In genomic region chr12:25089738-25090137, GRCh38 we compare ENCODE assay signal across 15 cellular contexts.
DNase-seq lines count a peak whose midpoint lies in the region; ATAC-seq and TF ChIP-seq lines count a peak whose summit lies in the region.
"Had no signal": no experiment of that assay in that cellular context is flagged by ENCODE, and none has a peak within 500 bp of the region (broad histone marks: within the 10 kb centered on the region; RNA-seq: fewer than 3 reads in every experiment).

No MANE protein-coding gene starts in this region.

- TF ChIP-seq CTCF in smooth muscle cell (IDR thresholded peaks at IDR 0.05; ENCODE audit: borderline replicate concordance, insufficient read depth, poor library complexity, severe bottlenecking) (no peak), Peyer's patch (IDR thresholded peaks at IDR 0.05) (no peak)

- H3K27me3 ChIP-seq in Karpas-422 (ENCODE audit: low read length) (no peaks in the 10 kb centered on the region), smooth muscle cell (ENCODE audit: low read depth) (no peaks in the 10 kb centered on the region), Peyer's patch (no peaks in the 10 kb centered on the region)

- H3F3A ChIP-seq in smooth muscle cell (ENCODE audit: low read depth), result no peaks in the 10 kb centered on the region

- H3K4me2 ChIP-seq in Karpas-422 (ENCODE audit: low read depth, low read length, poor library complexity, severe bottlenecking) (no peak overlapping the region), smooth muscle cell (no peak overlapping the region)

- H3K27ac Mint-ChIP-seq in activated naive CD8-positive, alpha-beta T cell treated with anti-CD3 and anti-CD28 coated beads, Interleukin-2, amount 10 ng/mL, durations not matched to agents 7 days and 5 days, result peak overlapping the region; percentile 1
- H3K27ac Mint-ChIP-seq in naive thymus-derived CD8-positive, alpha-beta T cell, result peak overlapping the region; percentile 13 to 82 (median 56)

- no peaks in the 10 kb centered on the region for H4K20me1 ChIP-seq in Karpas-422 (ENCODE audit: insufficient read depth, low read depth, low read length)
- H4K20me1 ChIP-seq in smooth muscle cell (ENCODE audit: low read depth), result no peaks in the 10 kb centered on the region

- H3K27ac ChIP-seq in Karpas-422 (ENCODE audit: low read length) (peak overlapping the region; percentile 12; the same call in 1 of the 2 replicates), smooth muscle cell (ENCODE audit: low read depth) (no peak overlapping the region), Peyer's patch (no peak overlapping the region)
- H3K27ac ChIP-seq: 22Rv1 had no signal

- H3K4me3 Mint-ChIP-seq in activated naive CD8-positive, alpha-beta T cell treated with anti-CD3 and anti-CD28 coated beads, Interleukin-2, amount 10 ng/mL, durations not matched to agents 7 days and 5 days, result no peak overlapping the region
- H3K4me3 Mint-ChIP-seq in naive thymus-derived CD8-positive, alpha-beta T cell, result no peak overlapping the region
- H3K4me3 Mint-ChIP-seq: neural crest cell had no signal

- no peak overlapping the region for H3K4me3 ChIP-seq in Karpas-422 (ENCODE audit: low read length)
- H3K4me3 ChIP-seq in smooth muscle cell, result no peak overlapping the region
- no peak overlapping the region for H3K4me3 ChIP-seq in Peyer's patch

- DNase-seq in DMS53 (lab: John Stamatoyannopoulos, UW), result peak; percentile 63
- no peak for DNase-seq in DMS53 treated with DMSO at 0.1 percent for 48 hours (lab: John Stamatoyannopoulos, UW; ENCODE audit: unreplicated experiment)
- no peak for DNase-seq in Karpas-422
- no peak for DNase-seq in activated naive CD8-positive, alpha-beta T cell treated with anti-CD3 and anti-CD28 coated beads, Interleukin-2, amount 10 ng/mL, durations not matched to agents 7 days and 5 days
- DNase-seq in naive thymus-derived CD8-positive, alpha-beta T cell, result no peak
- DNase-seq in smooth muscle cell (lab: John Stamatoyannopoulos, UW; ENCODE audit: unreplicated experiment), result no peak
- DNase-seq in Peyer's patch, result no peak
- DNase-seq in left ventricle myocardium superior, result no peak
- DNase-seq: DMS79; NCI-H1048; NCI-H774; stimulated activated naive CD4-positive, alpha-beta T cell treated with Interleukin-2 at 50 U/mL for 16 hours; T-helper 9 cell had no signal

- intact Hi-C loops in left ventricle myocardium superior (cut with micrococcal nuclease), result no loop called here

- no peak overlapping the region for H3K9ac ChIP-seq in Karpas-422 (ENCODE audit: low read length)
- no peak overlapping the region for H3K9ac ChIP-seq in smooth muscle cell (ENCODE audit: low read depth)

- peaks cover 89% of the 10 kb centered on the region for H3K36me3 ChIP-seq in Karpas-422 (ENCODE audit: insufficient read depth, low read length)
- H3K36me3 ChIP-seq in smooth muscle cell (ENCODE audit: low read depth), result no peaks in the 10 kb centered on the region
- no peaks in the 10 kb centered on the region for H3K36me3 ChIP-seq in Peyer's patch

- H3K9me3 Mint-ChIP-seq in activated naive CD8-positive, alpha-beta T cell treated with anti-CD3 and anti-CD28 coated beads, Interleukin-2, amount 10 ng/mL, durations not matched to agents 7 days and 5 days, result peaks cover 6% of the 10 kb centered on the region
- peaks cover 0 to 5% (median 0%) of the 10 kb centered on the region in 9 donors for H3K9me3 Mint-ChIP-seq in naive thymus-derived CD8-positive, alpha-beta T cell

- H3K9me3 ChIP-seq in Karpas-422 (ENCODE audit: low read length) (no peaks in the 10 kb centered on the region), smooth muscle cell (replicated peaks; ENCODE audit: low read depth) (no peaks in the 10 kb centered on the region), Peyer's patch (no peaks in the 10 kb centered on the region)

- H3K4me1 ChIP-seq in Karpas-422 (ENCODE audit: low read length) (peaks cover 16% of the 10 kb centered on the region), smooth muscle cell (ENCODE audit: low read depth) (no peaks in the 10 kb centered on the region), Peyer's patch (no peaks in the 10 kb centered on the region)

- H3K79me2 ChIP-seq in Karpas-422 (ENCODE audit: low read length) (peaks cover 55% of the 10 kb centered on the region), smooth muscle cell (ENCODE audit: low read depth) (no peaks in the 10 kb centered on the region)

- H3K9me2 ChIP-seq in Karpas-422 (replicated peaks; ENCODE audit: insufficient read depth, low read length), result no peaks in the 10 kb centered on the region

- no peak for TF ChIP-seq POLR2A in Peyer's patch (IDR thresholded peaks at IDR 0.05)

- WGBS in smooth muscle cell (ENCODE audit: low lambda C conversion rate), result 84% methylated on average over 2 of the region's 2 CpGs

- no peaks in the 10 kb centered on the region for H3K27me3 Mint-ChIP-seq in activated naive CD8-positive, alpha-beta T cell treated with anti-CD3 and anti-CD28 coated beads, Interleukin-2, amount 10 ng/mL, durations not matched to agents 7 days and 5 days
- H3K27me3 Mint-ChIP-seq in naive thymus-derived CD8-positive, alpha-beta T cell, result no peaks in the 10 kb centered on the region

- POLR2A ChIA-PET in activated naive CD8-positive, alpha-beta T cell treated with anti-CD3 and anti-CD28 coated beads, Interleukin-2, amount 10 ng/mL, durations not matched to agents 7 days and 5 days (lab: Charles Lee), result interaction anchor here (0.6 kb wide), 1 partner anchor 10 kb away, joined by 3 read pairs; no protein-coding TSS in a partner anchor
- POLR2A ChIA-PET in naive thymus-derived CD8-positive, alpha-beta T cell (lab: Charles Lee), result no interaction called here

- peaks cover 13% of the 10 kb centered on the region for H3K4me1 Mint-ChIP-seq in activated naive CD8-positive, alpha-beta T cell treated with anti-CD3 and anti-CD28 coated beads, Interleukin-2, amount 10 ng/mL, durations not matched to agents 7 days and 5 days
- peaks cover 10 to 29% (median 19%) of the 10 kb centered on the region in 4 donors for H3K4me1 Mint-ChIP-seq in naive thymus-derived CD8-positive, alpha-beta T cell
- H3K4me1 Mint-ChIP-seq: neural crest cell had no signal

- peaks cover 68% of the 10 kb centered on the region for H3K36me3 Mint-ChIP-seq in activated naive CD8-positive, alpha-beta T cell treated with anti-CD3 and anti-CD28 coated beads, Interleukin-2, amount 10 ng/mL, durations not matched to agents 7 days and 5 days
- H3K36me3 Mint-ChIP-seq in naive thymus-derived CD8-positive, alpha-beta T cell, result peaks cover 25 to 86% (median 67%) of the 10 kb centered on the region in 3 donors

- no peak for ATAC-seq in activated naive CD8-positive, alpha-beta T cell treated with anti-CD3 and anti-CD28 coated beads, Interleukin-2, amount 10 ng/mL, durations not matched to agents 7 days and 5 days (ENCODE audit: low read depth)
- no peak for ATAC-seq in naive thymus-derived CD8-positive, alpha-beta T cell
- no peak for ATAC-seq in left ventricle myocardium superior

- H2AFZ ChIP-seq in Karpas-422 (ENCODE audit: low read length) (no peak overlapping the region), smooth muscle cell (ENCODE audit: low read depth) (no peak overlapping the region)
